ENCODE assay signal across 26 cellular contexts in the genomic region with DNA sequence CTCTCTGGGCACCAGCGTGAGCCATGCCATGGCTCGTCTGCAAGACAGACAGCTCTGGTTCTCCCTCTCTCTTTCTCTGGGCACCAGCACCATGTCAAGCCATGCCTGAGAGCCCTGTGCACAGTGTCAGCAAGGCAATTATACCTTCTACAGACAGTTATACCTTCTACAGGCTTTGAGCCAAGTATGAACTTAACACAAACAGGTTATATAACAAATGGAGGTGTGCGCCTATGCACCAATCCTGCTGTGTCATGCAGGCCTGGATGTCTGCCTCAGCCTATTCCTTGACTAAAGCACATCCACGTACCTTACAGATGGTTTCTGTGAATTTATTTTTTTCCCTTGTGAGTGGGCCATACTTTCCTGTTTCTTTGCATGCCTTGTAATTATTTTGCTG. TPM values are rescaled to one million over a fixed set of nuclear protein-coding genes. Genes with fewer than 3 reads are reported as not detected.
"Had no signal": no experiment of that assay in that cellular context is flagged by ENCODE, and none has a peak within 500 bp of the region (broad histone marks: within the 10 kb centered on the region; RNA-seq: fewer than 3 reads in every experiment).

No MANE protein-coding gene starts in this region.

- H3K4me1 Mint-ChIP-seq: mesothelial cell of epicardium; naive B cell; natural killer cell; nephron progenitor cell; neural progenitor cell; stimulated activated memory B cell treated with anti-CD40 and anti-IgM and Interleukin-4, amounts not matched to agents 10 μg/mL and 1 μg/mL and 100 μg/mL, for 72 hours; stimulated activated naive CD8-positive, alpha-beta T cell treated with anti-CD3 and anti-CD28 coated beads, Interleukin-15, amount 100 ng/mL, for 72 hours had no signal

- H3K4me3 Mint-ChIP-seq: mesothelial cell of epicardium; naive B cell; natural killer cell; nephron progenitor cell; neural progenitor cell; stimulated activated memory B cell treated with anti-CD40 and anti-IgM and Interleukin-4, amounts not matched to agents 10 μg/mL and 1 μg/mL and 100 μg/mL, for 72 hours; stimulated activated naive CD8-positive, alpha-beta T cell treated with anti-CD3 and anti-CD28 coated beads, Interleukin-15, amount 100 ng/mL, for 72 hours; type B pancreatic cell had no signal

- H3K36me3 Mint-ChIP-seq: natural killer cell; neural progenitor cell; stimulated activated memory B cell treated with anti-CD40 and anti-IgM and Interleukin-4, amounts not matched to agents 10 μg/mL and 1 μg/mL and 100 μg/mL, for 72 hours; type B pancreatic cell had no signal

- H3K27ac ChIP-seq: left ventricle myocardium inferior, neural progenitor cell, pancreas, prostate gland, sigmoid colon, spleen, tibial nerve, uterus had no signal

- DNase-seq: hippocampal formation; islet precursor cell; left ventricle myocardium inferior; mesendoderm; naive B cell; natural killer cell; nephron progenitor cell; pancreas; posterior cingulate gyrus; retina; right cardiac atrium; sigmoid colon; small intestine; spleen; stimulated activated CD4-positive, alpha-beta T cell treated with anti-CD3 and anti-CD28 coated beads, Interleukin-4, amount 100 ng/mL, for 24 hours; stimulated activated naive CD4-positive, alpha-beta T cell treated with Interleukin-2 at 50 U/mL for 16 hours; stimulated activated naive CD8-positive, alpha-beta T cell treated with anti-CD3 and anti-CD28 coated beads, Interleukin-15, amount 100 ng/mL, for 72 hours; substantia nigra; uterus had no signal

- FAIRE-seq: pancreas, small intestine had no signal

- H3K4me3 ChIP-seq: left ventricle myocardium inferior, lung, neural progenitor cell, pancreas, prostate gland, sigmoid colon, spleen, tibial nerve, uterus had no signal

- ATAC-seq: natural killer cell; pancreas; right cardiac atrium; stimulated activated memory B cell treated with anti-CD40 and anti-IgM and Interleukin-4, amounts not matched to agents 10 μg/mL and 1 μg/mL and 100 μg/mL, for 72 hours; stimulated activated naive CD8-positive, alpha-beta T cell treated with anti-CD3 and anti-CD28 coated beads, Interleukin-15, amount 100 ng/mL, for 72 hours had no signal

- H2AFZ ChIP-seq: neural progenitor cell had no signal

- H3K36me3 ChIP-seq: left ventricle myocardium inferior, neural progenitor cell, pancreas, prostate gland, sigmoid colon, spleen, tibial nerve, uterus had no signal

- H3K9me3 Mint-ChIP-seq: natural killer cell, type B pancreatic cell had no signal

- H3K4me1 ChIP-seq: left ventricle myocardium inferior, neural progenitor cell, pancreas, prostate gland, sigmoid colon, spleen, tibial nerve, uterus had no signal

- H3K27me3 ChIP-seq: neural progenitor cell, pancreas, sigmoid colon, tibial nerve, uterus had no signal

- H3K4me2 ChIP-seq: neural progenitor cell had no signal

- H3K9me3 ChIP-seq: pancreas, prostate gland, sigmoid colon, uterus had no signal

- H3K27me3 Mint-ChIP-seq: type B pancreatic cell had no signal

- H3K27ac Mint-ChIP-seq: mesothelial cell of epicardium; naive B cell; natural killer cell; nephron progenitor cell; neural progenitor cell; stimulated activated memory B cell treated with anti-CD40 and anti-IgM and Interleukin-4, amounts not matched to agents 10 μg/mL and 1 μg/mL and 100 μg/mL, for 72 hours; stimulated activated naive CD8-positive, alpha-beta T cell treated with anti-CD3 and anti-CD28 coated beads, Interleukin-15, amount 100 ng/mL, for 72 hours; type B pancreatic cell had no signal

- H3K9ac ChIP-seq: neural progenitor cell had no signal

RNA-seq across cellular contexts. Expression of gene FBXL2, which starts 5.9 kb away (rescaled TPM):
- total RNA-seq: natural killer cell had no signal

RNA-seq across cellular contexts. Expression of gene SUSD5, which starts 52.7 kb away (rescaled TPM):
- total RNA-seq: natural killer cell had no signal
